1 cellular context compared by ENCODE assay signal in the genomic region with DNA sequence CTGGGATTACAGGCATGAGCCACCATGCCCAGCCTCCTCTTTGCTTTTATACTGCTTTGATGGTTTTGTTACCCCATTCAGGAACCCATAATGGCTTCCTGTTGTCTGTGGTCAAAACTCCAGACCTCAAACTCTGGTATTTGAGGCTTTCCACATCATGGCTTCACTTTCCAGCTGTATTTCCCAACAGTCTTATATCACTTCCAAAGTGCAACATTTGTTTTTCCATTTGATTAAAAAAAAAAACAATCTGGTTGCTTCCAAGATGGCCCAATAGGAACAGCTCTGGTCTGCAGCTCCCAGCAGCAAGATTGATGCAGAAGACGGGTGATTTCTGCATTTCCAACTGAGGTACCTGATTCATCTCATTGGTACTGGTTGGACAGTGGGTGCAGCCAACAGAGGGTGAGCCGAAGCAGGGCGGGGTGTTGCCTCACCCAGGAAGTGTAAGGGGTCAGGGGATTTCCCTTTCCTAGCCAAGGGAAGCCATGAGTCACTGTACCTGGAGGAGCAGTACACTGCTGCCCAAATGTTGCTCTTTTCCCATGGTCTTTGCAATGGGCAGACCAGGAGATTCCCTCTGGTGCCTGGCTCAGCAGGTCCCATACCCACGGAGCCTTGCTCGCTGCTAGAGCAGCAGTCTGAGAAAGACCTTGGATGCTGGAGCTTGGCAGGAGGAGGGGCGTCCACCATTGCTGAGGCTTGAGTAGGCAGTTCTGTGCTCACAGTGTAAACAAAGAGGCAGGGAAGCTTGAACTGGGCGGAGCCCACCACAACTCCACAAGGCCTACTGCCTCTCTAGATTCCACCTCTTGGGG.
TF ChIP-seq lines count a peak whose summit lies in the region.

No MANE protein-coding gene starts in this region.

TF ChIP-seq in IMR-90, 13 proteins besides CTCF, POLR2A, EP300 and RAD21:
- TF ChIP-seq RFX5 (IDR thresholded peaks at IDR 0.05; ENCODE audit: low read depth, low read length) (no peak), USF2 (IDR thresholded peaks at IDR 0.05; ENCODE audit: low read depth, low read length) (no peak), MAFK (IDR thresholded peaks at IDR 0.05; ENCODE audit: low read depth, low read length) (no peak)
